Comparison of ENCODE assay signal across 11 cellular contexts in genomic region chr7:1024331-1024761, GRCh38. TPM values are rescaled to one million over a fixed set of nuclear protein-coding genes. Genes with fewer than 3 reads are reported as not detected.
DNase-seq lines count a peak whose midpoint lies in the region; ATAC-seq and TF ChIP-seq lines count a peak whose summit lies in the region.
"Had no signal": no experiment of that assay in that cellular context is flagged by ENCODE, and none has a peak within 500 bp of the region (broad histone marks: within the 10 kb centered on the region; RNA-seq: fewer than 3 reads in every experiment).

No MANE protein-coding gene starts in this region.

- 79 to 86% methylated on average over 13 of the region's 13 CpGs for WGBS in testis, 2 donors

- H3K9me3 ChIP-seq in BLaER1 treated with 17β-estradiol and CSF1 and Interleukin-3, amounts not matched to agents 10 nM and 100 nM (replicated peaks in 1 of 11), result peaks cover 9 to 25% (median 18%) of the 10 kb centered on the region in 11 experiments
- H3K9me3 ChIP-seq in testis, result no peaks in the 10 kb centered on the region

- peak overlapping the region; percentile 86 to 100 (median 99) for H3K4me2 ChIP-seq in BLaER1 treated with 17β-estradiol and CSF1 and Interleukin-3, amounts not matched to agents 10 nM and 100 nM

- no peak for TF ChIP-seq POLR2A in testis (IDR thresholded peaks at IDR 0.05)

- no peak for TF ChIP-seq CTCF in testis (IDR thresholded peaks at IDR 0.05)

- H4K20me1 ChIP-seq in BLaER1 treated with 17β-estradiol and CSF1 and Interleukin-3, amounts not matched to agents 10 nM and 100 nM, result peaks cover 47 to 89% (median 66%) of the 10 kb centered on the region in 11 experiments; a peak in 21 of 22 replicates

- H3K4me1 ChIP-seq in BLaER1 treated with 17β-estradiol and CSF1 and Interleukin-3, amounts not matched to agents 10 nM and 100 nM, result peaks cover 62 to 96% (median 85%) of the 10 kb centered on the region in 10 experiments
- peaks cover 12% of the 10 kb centered on the region for H3K4me1 ChIP-seq in testis

- H3K27ac ChIP-seq in BLaER1 treated with 17β-estradiol and CSF1 and Interleukin-3, amounts not matched to agents 10 nM and 100 nM, result peak overlapping the region in 7 of 11 experiments; percentile 29 to 91 (median 79); a peak in 13 of 22 replicates
- H3K27ac ChIP-seq in substantia nigra (ENCODE audit: low read depth, low read length, poor library complexity, severe bottlenecking) (no peak overlapping the region), testis (no peak overlapping the region)

- intact Hi-C loops in testis (cut with DNase I; ENCODE audit: low total_unique reads), result no loop called here

- H3K27me3 ChIP-seq in BLaER1 treated with 17β-estradiol and CSF1 and Interleukin-3, amounts not matched to agents 10 nM and 100 nM, result peaks cover 12 to 35% (median 17%) of the 10 kb centered on the region in 11 experiments; a peak in 18 of 22 replicates
- H3K27me3 ChIP-seq in testis, result no peaks in the 10 kb centered on the region

- DNase-seq in NCI-H2171 treated with DMSO at 0.1 percent for 48 hours (lab: John Stamatoyannopoulos, UW) (peak; percentile 84), kidney tubule cell (ENCODE audit: low spot score) (no peak), substantia nigra (lab: John Stamatoyannopoulos, UW) (no peak), testis (no peak), NCI-H2196 (lab: John Stamatoyannopoulos, UW; ENCODE audit: unreplicated experiment) (no peak)
- DNase-seq: activated naive CD4-positive, alpha-beta T cell; NCI-H510A treated with DMSO at 0.1 percent for 48 hours had no signal

- H3K9ac ChIP-seq in BLaER1 treated with 17β-estradiol and CSF1 and Interleukin-3, amounts not matched to agents 10 nM and 100 nM, result peak overlapping the region in 8 of 11 experiments; percentile 14 to 83 (median 70); a peak in 15 of 22 replicates

- peak overlapping the region in 6 of 10 experiments; percentile 3 to 45 (median 27); a peak in 6 of 20 replicates for H3K4me3 ChIP-seq in BLaER1 treated with 17β-estradiol and CSF1 and Interleukin-3, amounts not matched to agents 10 nM and 100 nM
- H3K4me3 ChIP-seq in testis, result no peak overlapping the region

- ATAC-seq in GM19043 (IDR thresholded peaks at IDR 0.05; ENCODE audit: low read depth, unreplicated experiment), result peak; percentile 55
- ATAC-seq in HG02973 (IDR thresholded peaks at IDR 0.05; ENCODE audit: unreplicated experiment), result peak; percentile 41

- peaks cover 5 to 27% (median 22%) of the 10 kb centered on the region in 11 experiments; a peak in 20 of 22 replicates for H3K36me3 ChIP-seq in BLaER1 treated with 17β-estradiol and CSF1 and Interleukin-3, amounts not matched to agents 10 nM and 100 nM
- no peaks in the 10 kb centered on the region for H3K36me3 ChIP-seq in testis (ENCODE audit: low read depth, missing control alignments)

RNA-seq across cellular contexts. Expression of gene GPR146, which starts 20.0 kb away (rescaled TPM):
- 10 to 100 TPM; 14.2 to 14.4 TPM for total RNA-seq in testis
- polyA plus RNA-seq in testis (ENCODE audit: insufficient read depth, low read depth, low replicate concordance), result 5.3 TPM

RNA-seq across cellular contexts. Expression of gene CYP2W1, which starts 41.4 kb away (rescaled TPM):
- 1 to 10 TPM in 1 of 2 donors, under 1 TPM in 1; 0.71 to 1.2 TPM for total RNA-seq in testis
- polyA plus RNA-seq in testis (ENCODE audit: insufficient read depth, low read depth, low replicate concordance), result 0.61 TPM
- total RNA-seq: glomerular endothelial cell had no signal

RNA-seq across cellular contexts. Expression of gene COX19, which starts 49.0 kb away (rescaled TPM):
- total RNA-seq in testis, result 10 to 100 TPM; 21.6 to 23.5 TPM
- polyA plus RNA-seq in testis (ENCODE audit: insufficient read depth, low read depth, low replicate concordance), result 8.8 TPM

Comparison
In these comparisons a context has a peak if more than half of its experiments do, and no peak if none do; other contexts are left out.
1. H3K27ac ChIP-seq: peak in BLaER1 treated with 17β-estradiol and CSF1 and Interleukin-3, amounts not matched to agents 10 nM and 100 nM (7 of 11); none in substantia nigra (single experiment) and testis (0 of 2).
2. H3K4me3 ChIP-seq: peak in BLaER1 treated with 17β-estradiol and CSF1 and Interleukin-3, amounts not matched to agents 10 nM and 100 nM (6 of 10); none in testis (0 of 2).